1 cellular context compared by ENCODE assay signal in the genomic region with DNA sequence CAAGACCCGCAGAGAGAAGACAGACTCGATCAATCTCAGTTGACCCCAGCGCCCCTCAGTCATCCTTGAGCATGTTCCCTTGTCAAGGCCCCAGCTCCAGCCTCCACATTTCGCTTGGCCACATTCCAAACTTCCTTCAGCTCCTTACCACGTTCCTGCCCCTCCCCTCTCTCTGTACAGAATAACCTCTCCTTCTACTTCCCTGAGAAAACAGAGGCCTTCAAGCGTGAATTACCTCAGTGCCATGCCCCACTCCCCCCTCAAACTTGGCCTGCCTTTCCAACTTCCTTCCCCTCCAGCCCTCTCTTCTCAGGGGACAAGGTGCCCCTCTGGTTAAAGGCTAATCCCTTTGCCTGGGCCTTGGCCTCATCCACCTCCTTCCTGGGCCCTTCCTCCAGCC.
TF ChIP-seq lines count a peak whose summit lies in the region.

No MANE protein-coding gene starts in this region.

TF ChIP-seq in endothelial cell of umbilical vein, 7 proteins besides CTCF, POLR2A, EP300 and RAD21 (continued from another document):
- no peak for TF ChIP-seq EZH2 (IDR thresholded peaks at IDR 0.05; ENCODE audit: borderline replicate concordance, low read depth, low read length, severe bottlenecking)
